ENCODE assay signal across 1 cellular context in genomic region chr7:128455556-128456254, GRCh38.
TF ChIP-seq lines count a peak whose summit lies in the region.

Gene HILPDA, plus strand, starts transcription at chr7:128455878. Its CDS starts 1,391 bp downstream, at chr7:128457269.

TF ChIP-seq in HepG2, 621 proteins besides CTCF, POLR2A, EP300 and RAD21 (continued from another document and continues in another):
- TF ChIP-seq, protein P1, sequence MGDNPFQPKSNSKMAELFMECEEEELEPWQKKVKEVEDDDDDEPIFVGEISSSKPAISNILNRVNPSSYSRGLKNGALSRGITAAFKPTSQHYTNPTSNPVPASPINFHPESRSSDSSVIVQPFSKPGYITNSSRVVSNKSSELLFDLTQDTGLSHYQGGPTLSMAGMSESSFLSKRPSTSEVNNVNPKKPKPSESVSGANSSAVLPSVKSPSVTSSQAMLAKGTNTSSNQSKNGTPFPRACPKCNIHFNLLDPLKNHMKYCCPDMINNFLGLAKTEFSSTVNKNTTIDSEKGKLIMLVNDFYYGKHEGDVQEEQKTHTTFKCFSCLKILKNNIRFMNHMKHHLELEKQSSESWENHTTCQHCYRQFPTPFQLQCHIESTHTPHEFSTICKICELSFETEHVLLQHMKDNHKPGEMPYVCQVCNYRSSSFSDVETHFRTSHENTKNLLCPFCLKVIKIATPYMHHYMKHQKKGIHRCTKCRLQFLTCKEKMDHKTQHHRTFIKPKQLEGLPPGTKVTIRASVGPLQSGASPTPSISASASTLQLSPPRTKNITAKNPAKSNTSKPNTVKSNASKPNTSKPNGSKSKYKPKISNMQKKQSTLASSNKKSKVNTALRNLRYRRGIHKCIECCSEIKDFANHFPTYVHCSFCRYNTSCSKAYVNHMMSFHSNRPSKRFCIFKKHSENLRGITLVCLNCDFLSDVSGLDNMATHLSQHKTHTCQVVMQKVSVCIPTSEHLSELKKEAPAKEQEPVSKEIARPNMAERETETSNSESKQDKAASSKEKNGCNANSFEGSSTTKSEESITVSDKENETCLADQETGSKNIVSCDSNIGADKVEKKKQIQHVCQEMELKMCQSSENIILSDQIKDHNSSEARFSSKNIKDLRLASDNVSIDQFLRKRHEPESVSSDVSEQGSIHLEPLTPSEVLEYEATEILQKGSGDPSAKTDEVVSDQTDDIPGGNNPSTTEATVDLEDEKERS (CRISPR knock-in tag; IDR thresholded peaks at IDR 0.05), result peak; percentile 80
- TF ChIP-seq MAZ (IDR thresholded peaks at IDR 0.05; ENCODE audit: borderline replicate concordance, low read depth, low read length) (0 out of 2 replicates have a peak, but pooled peaks have one; percentile 38), MAZ (CRISPR knock-in tag; IDR thresholded peaks at IDR 0.05; ENCODE audit: low read depth) (peak; percentile 62), BCL6 (CRISPR knock-in tag; IDR thresholded peaks at IDR 0.05) (peak; percentile 8; the same call in 1 of the 2 replicates), ZNF510 (CRISPR knock-in tag; IDR thresholded peaks at IDR 0.05; ENCODE audit: low read depth) (peak; percentile 64; the same call in 1 of the 2 replicates), ARHGAP35 (CRISPR knock-in tag; IDR thresholded peaks at IDR 0.05; ENCODE audit: borderline replicate concordance) (peak; percentile 66), RORA (CRISPR knock-in tag; IDR thresholded peaks at IDR 0.05) (0 out of 2 replicates have a peak, but pooled peaks have one; percentile 63), NKX3-1 (CRISPR knock-in tag; IDR thresholded peaks at IDR 0.05) (0 out of 2 replicates have a peak, but pooled peaks have one; percentile 10), FOXA1 (IDR thresholded peaks at IDR 0.05) (no peak), FOXA1 (CRISPR knock-in tag; IDR thresholded peaks at IDR 0.05) (no peak), ZNF383 (CRISPR knock-in tag; IDR thresholded peaks at IDR 0.05; ENCODE audit: borderline replicate concordance) (no peak), SRF (IDR thresholded peaks at IDR 0.05; ENCODE audit: low read depth, low read length) (0 out of 2 replicates have a peak, but pooled peaks have one; percentile 15), SRSF1 (optimal IDR thresholded peaks at IDR 0.05; ENCODE audit: low read depth, low read length) (peak; percentile 23), ZIK1 (CRISPR knock-in tag; IDR thresholded peaks at IDR 0.05; ENCODE audit: borderline replicate concordance, low read depth) (peak; percentile 94), FOXO4 (CRISPR knock-in tag; conservative IDR thresholded peaks at IDR 0.05) (no peak), ZNF784 (CRISPR knock-in tag; IDR thresholded peaks at IDR 0.05; ENCODE audit: borderline replicate concordance) (peak; percentile 61; the same call in 1 of the 2 replicates), KAT7 (CRISPR knock-in tag; IDR thresholded peaks at IDR 0.05; ENCODE audit: borderline replicate concordance) (no peak; the same call in 1 of the 2 replicates), ZNF251 (CRISPR knock-in tag; IDR thresholded peaks at IDR 0.05) (no peak), NR3C1 (CRISPR knock-in tag; IDR thresholded peaks at IDR 0.05) (no peak), DNMT1 (CRISPR knock-in tag; IDR thresholded peaks at IDR 0.05) (0 out of 2 replicates have a peak, but pooled peaks have one; percentile 45), ZNF234 (CRISPR knock-in tag; conservative IDR thresholded peaks at IDR 0.05) (no peak), SYNCRIP (IDR thresholded peaks at IDR 0.05; ENCODE audit: insufficient read depth, low read depth, low read length) (no peak), ZNF274 (CRISPR knock-in tag; IDR thresholded peaks at IDR 0.05) (no peak; the same call in none of the 2 replicates), PTBP1 (IDR thresholded peaks at IDR 0.05; ENCODE audit: low read depth, low read length, poor library complexity, severe bottlenecking) (no peak), ZNF337 (CRISPR knock-in tag; IDR thresholded peaks at IDR 0.05; ENCODE audit: borderline replicate concordance, low read depth) (peak; percentile 83; the same call in 1 of the 2 replicates), RAD51 (IDR thresholded peaks at IDR 0.05; ENCODE audit: borderline replicate concordance) (no peak), REL (CRISPR knock-in tag; conservative IDR thresholded peaks at IDR 0.05) (no peak; the same call in 1 of the 2 replicates), NCOR1 (IDR thresholded peaks at IDR 0.05; ENCODE audit: borderline replicate concordance, low read length) (no peak), KLF15 (CRISPR knock-in tag; IDR thresholded peaks at IDR 0.05; ENCODE audit: borderline replicate concordance) (no peak), GTF2F1 (IDR thresholded peaks at IDR 0.05; ENCODE audit: low read length) (no peak), ZBTB21 (CRISPR knock-in tag; IDR thresholded peaks at IDR 0.05) (no peak), RBM22 (optimal IDR thresholded peaks at IDR 0.05; ENCODE audit: low read length) (no peak), ZNF570 (CRISPR knock-in tag; IDR thresholded peaks at IDR 0.05; ENCODE audit: borderline replicate concordance) (no peak), TCF12 (IDR thresholded peaks at IDR 0.05) (no peak), TCF12 (CRISPR knock-in tag; IDR thresholded peaks at IDR 0.05) (no peak), CEBPG (CRISPR knock-in tag; IDR thresholded peaks at IDR 0.05) (peak; percentile 38; the same call in 1 of the 2 replicates), CAMTA2 (CRISPR knock-in tag; IDR thresholded peaks at IDR 0.05; ENCODE audit: borderline replicate concordance) (no peak), ASH2L (IDR thresholded peaks at IDR 0.05; ENCODE audit: insufficient read length, low read depth, low read length) (peak; percentile 74), TSC22D2 (CRISPR knock-in tag; IDR thresholded peaks at IDR 0.05; ENCODE audit: borderline replicate concordance) (0 out of 2 replicates have a peak, but pooled peaks have one; percentile 40), KAT8 (CRISPR knock-in tag; IDR thresholded peaks at IDR 0.05) (peak; percentile 78), HNRNPK (IDR thresholded peaks at IDR 0.05; ENCODE audit: low read depth, low read length, poor library complexity, severe bottlenecking) (no peak), HNF1B (CRISPR knock-in tag; IDR thresholded peaks at IDR 0.05) (0 out of 2 replicates have a peak, but pooled peaks have one; percentile 34), STAG1 (CRISPR knock-in tag; IDR thresholded peaks at IDR 0.05) (no peak)
- TF ChIP-seq, protein P2, sequence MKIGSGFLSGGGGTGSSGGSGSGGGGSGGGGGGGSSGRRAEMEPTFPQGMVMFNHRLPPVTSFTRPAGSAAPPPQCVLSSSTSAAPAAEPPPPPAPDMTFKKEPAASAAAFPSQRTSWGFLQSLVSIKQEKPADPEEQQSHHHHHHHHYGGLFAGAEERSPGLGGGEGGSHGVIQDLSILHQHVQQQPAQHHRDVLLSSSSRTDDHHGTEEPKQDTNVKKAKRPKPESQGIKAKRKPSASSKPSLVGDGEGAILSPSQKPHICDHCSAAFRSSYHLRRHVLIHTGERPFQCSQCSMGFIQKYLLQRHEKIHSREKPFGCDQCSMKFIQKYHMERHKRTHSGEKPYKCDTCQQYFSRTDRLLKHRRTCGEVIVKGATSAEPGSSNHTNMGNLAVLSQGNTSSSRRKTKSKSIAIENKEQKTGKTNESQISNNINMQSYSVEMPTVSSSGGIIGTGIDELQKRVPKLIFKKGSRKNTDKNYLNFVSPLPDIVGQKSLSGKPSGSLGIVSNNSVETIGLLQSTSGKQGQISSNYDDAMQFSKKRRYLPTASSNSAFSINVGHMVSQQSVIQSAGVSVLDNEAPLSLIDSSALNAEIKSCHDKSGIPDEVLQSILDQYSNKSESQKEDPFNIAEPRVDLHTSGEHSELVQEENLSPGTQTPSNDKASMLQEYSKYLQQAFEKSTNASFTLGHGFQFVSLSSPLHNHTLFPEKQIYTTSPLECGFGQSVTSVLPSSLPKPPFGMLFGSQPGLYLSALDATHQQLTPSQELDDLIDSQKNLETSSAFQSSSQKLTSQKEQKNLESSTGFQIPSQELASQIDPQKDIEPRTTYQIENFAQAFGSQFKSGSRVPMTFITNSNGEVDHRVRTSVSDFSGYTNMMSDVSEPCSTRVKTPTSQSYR (CRISPR knock-in tag; IDR thresholded peaks at IDR 0.05; ENCODE audit: borderline replicate concordance), result no peak; the same call in 1 of the 2 replicates
- TF ChIP-seq, protein P3, sequence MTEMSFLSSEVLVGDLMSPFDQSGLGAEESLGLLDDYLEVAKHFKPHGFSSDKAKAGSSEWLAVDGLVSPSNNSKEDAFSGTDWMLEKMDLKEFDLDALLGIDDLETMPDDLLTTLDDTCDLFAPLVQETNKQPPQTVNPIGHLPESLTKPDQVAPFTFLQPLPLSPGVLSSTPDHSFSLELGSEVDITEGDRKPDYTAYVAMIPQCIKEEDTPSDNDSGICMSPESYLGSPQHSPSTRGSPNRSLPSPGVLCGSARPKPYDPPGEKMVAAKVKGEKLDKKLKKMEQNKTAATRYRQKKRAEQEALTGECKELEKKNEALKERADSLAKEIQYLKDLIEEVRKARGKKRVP (CRISPR knock-in tag; IDR thresholded peaks at IDR 0.05), result 0 out of 4 replicates have a peak, but pooled peaks of 1 of the 2 experiments have one; percentile 17
- TF ChIP-seq, protein P4, sequence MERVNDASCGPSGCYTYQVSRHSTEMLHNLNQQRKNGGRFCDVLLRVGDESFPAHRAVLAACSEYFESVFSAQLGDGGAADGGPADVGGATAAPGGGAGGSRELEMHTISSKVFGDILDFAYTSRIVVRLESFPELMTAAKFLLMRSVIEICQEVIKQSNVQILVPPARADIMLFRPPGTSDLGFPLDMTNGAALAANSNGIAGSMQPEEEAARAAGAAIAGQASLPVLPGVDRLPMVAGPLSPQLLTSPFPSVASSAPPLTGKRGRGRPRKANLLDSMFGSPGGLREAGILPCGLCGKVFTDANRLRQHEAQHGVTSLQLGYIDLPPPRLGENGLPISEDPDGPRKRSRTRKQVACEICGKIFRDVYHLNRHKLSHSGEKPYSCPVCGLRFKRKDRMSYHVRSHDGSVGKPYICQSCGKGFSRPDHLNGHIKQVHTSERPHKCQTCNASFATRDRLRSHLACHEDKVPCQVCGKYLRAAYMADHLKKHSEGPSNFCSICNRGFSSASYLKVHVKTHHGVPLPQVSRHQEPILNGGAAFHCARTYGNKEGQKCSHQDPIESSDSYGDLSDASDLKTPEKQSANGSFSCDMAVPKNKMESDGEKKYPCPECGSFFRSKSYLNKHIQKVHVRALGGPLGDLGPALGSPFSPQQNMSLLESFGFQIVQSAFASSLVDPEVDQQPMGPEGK (CRISPR knock-in tag; IDR thresholded peaks at IDR 0.05), result peak; percentile 80; the same call in 1 of the 2 replicates
- TF ChIP-seq, protein P5, sequence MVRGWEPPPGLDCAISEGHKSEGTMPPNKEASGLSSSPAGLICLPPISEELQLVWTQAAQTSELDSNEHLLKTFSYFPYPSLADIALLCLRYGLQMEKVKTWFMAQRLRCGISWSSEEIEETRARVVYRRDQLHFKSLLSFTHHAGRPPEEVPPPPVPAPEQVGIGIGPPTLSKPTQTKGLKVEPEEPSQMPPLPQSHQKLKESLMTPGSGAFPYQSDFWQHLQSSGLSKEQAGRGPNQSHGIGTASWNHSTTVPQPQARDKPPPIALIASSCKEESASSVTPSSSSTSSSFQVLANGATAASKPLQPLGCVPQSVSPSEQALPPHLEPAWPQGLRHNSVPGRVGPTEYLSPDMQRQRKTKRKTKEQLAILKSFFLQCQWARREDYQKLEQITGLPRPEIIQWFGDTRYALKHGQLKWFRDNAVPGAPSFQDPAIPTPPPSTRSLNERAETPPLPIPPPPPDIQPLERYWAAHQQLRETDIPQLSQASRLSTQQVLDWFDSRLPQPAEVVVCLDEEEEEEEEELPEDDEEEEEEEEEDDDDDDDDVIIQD (CRISPR knock-in tag; IDR thresholded peaks at IDR 0.05; ENCODE audit: low read depth), result no peak; the same call in 1 of the 2 replicates
- TF ChIP-seq, protein P6, sequence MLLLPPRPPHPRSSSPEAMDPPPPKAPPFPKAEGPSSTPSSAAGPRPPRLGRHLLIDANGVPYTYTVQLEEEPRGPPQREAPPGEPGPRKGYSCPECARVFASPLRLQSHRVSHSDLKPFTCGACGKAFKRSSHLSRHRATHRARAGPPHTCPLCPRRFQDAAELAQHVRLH (CRISPR knock-in tag; IDR thresholded peaks at IDR 0.05; ENCODE audit: borderline replicate concordance, low read depth), result peak; percentile 94
- TF ChIP-seq, protein P7, sequence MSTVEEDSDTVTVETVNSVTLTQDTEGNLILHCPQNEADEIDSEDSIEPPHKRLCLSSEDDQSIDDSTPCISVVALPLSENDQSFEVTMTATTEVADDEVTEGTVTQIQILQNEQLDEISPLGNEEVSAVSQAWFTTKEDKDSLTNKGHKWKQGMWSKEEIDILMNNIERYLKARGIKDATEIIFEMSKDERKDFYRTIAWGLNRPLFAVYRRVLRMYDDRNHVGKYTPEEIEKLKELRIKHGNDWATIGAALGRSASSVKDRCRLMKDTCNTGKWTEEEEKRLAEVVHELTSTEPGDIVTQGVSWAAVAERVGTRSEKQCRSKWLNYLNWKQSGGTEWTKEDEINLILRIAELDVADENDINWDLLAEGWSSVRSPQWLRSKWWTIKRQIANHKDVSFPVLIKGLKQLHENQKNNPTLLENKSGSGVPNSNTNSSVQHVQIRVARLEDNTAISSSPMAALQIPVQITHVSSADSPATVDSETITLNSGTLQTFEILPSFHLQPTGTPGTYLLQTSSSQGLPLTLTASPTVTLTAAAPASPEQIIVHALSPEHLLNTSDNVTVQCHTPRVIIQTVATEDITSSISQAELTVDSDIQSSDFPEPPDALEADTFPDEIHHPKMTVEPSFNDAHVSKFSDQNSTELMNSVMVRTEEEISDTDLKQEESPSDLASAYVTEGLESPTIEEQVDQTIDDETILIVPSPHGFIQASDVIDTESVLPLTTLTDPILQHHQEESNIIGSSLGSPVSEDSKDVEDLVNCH (CRISPR knock-in tag; IDR thresholded peaks at IDR 0.05), result no peak
